ENCODE assay signal across 9 cellular contexts in the genomic region with DNA sequence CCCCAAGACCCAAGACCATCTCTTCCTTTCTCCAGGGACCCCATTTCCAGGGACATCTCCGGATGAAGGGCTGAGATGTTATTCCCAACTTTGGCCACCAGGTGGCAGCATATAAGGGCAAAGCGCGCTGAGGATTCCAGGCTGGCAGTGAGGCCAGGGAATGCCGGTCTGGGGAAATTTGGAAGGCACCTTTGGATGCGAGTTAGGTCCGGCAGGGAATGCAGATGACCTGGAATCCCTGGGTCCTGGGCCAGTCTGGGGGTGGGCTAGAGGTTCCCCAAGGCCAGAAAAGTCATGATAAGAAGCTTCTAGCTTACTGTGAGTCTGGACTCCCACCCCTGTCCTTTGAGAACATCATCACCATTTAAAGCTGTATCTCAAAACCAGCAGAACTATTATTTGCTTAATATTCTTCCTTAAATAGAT. TPM values are rescaled to one million over a fixed set of nuclear protein-coding genes. Genes with fewer than 3 reads are reported as not detected.
A peak's percentile ranks its signal among the peaks of the same experiment; 100 is the strongest.
DNase-seq lines count a peak whose midpoint lies in the region; ATAC-seq and TF ChIP-seq lines count a peak whose summit lies in the region.
"Had no signal": no experiment of that assay in that cellular context is flagged by ENCODE, and none has a peak within 500 bp of the region (broad histone marks: within the 10 kb centered on the region; RNA-seq: fewer than 3 reads in every experiment).

No MANE protein-coding gene starts in this region.

- H4K8ac ChIP-seq in neuronal stem cell (ENCODE audit: low read depth, low read length): peak overlapping the region; percentile 67

- no peak overlapping the region for H3K23ac ChIP-seq in neuronal stem cell (ENCODE audit: low read depth, low read length, poor library complexity)

- no peaks in the 10 kb centered on the region for H3K9me2 ChIP-seq in GM23338 (ENCODE audit: insufficient read depth)

- no peaks in the 10 kb centered on the region for H3K79me2 ChIP-seq in GM23338 (replicated peaks; ENCODE audit: insufficient read depth)

- H3K36me3 ChIP-seq in GM23338 (ENCODE audit: insufficient read depth): no peaks in the 10 kb centered on the region
- H3K36me3 ChIP-seq in NT2/D1 (ENCODE audit: insufficient read depth, insufficient read length, low read length): no peaks in the 10 kb centered on the region
- no peaks in the 10 kb centered on the region for H3K36me3 ChIP-seq in neuronal stem cell (replicated peaks in 1 of 2; ENCODE audit: control insufficient read depth in 2 of 2, insufficient read depth in 2 of 2, low read length in 2 of 2)
- H3K36me3 ChIP-seq in upper lobe of left lung: no peaks in the 10 kb centered on the region

- no peaks in the 10 kb centered on the region for H3K9me3 ChIP-seq in NT2/D1 (ENCODE audit: insufficient read depth, low read length)
- H3K9me3 ChIP-seq in neuronal stem cell (replicated peaks in 1 of 2; ENCODE audit: control insufficient read depth in 2 of 2, insufficient read depth in 1 of 2, low read depth in 1 of 2, low read length in 2 of 2): no peaks in the 10 kb centered on the region
- no peaks in the 10 kb centered on the region for H3K9me3 ChIP-seq in upper lobe of left lung

- H3K18ac ChIP-seq in neuronal stem cell (ENCODE audit: low read length): no peak overlapping the region

- no peaks in the 10 kb centered on the region for H3K36me3 Mint-ChIP-seq in GM23338 (ENCODE audit: low read depth)
- H3K36me3 Mint-ChIP-seq in activated T-cell treated with anti-CD3 and anti-CD28 coated beads, Interleukin-2, amount 50 U/mL, for 72 hours (ENCODE audit: insufficient read depth in 2 of 2): no peaks in the 10 kb centered on the region
- no peaks in the 10 kb centered on the region for H3K36me3 Mint-ChIP-seq in stimulated activated naive B cell treated with anti-CD40 and anti-IgM and Interleukin-4, amounts not matched to agents 10 μg/mL and 1 μg/mL and 100 μg/mL, for 72 hours

- no CpG with 5 or more reads among the region's 6 CpGs for whole genome bisulfite sequencing in neuronal stem cell (ENCODE audit: extremely low coverage in 2 of 2, insufficient read length in 2 of 2, insufficient replicate concordance in 1 of 2), 2 donors
- WGBS in upper lobe of left lung, 2 donors: 0 to 1% methylated on average over 6 of the region's 6 CpGs

- H2AFZ ChIP-seq in GM23338: no peak overlapping the region
- no peak overlapping the region for H2AFZ ChIP-seq in neuronal stem cell (ENCODE audit: low read length)

- no peak overlapping the region for H2BK5ac ChIP-seq in neuronal stem cell (ENCODE audit: low read length)

- no peak overlapping the region for H3K27ac Mint-ChIP-seq in GM23338
- H3K27ac Mint-ChIP-seq in activated T-cell treated with anti-CD3 and anti-CD28 coated beads, Interleukin-2, amount 50 U/mL, for 72 hours: no peak overlapping the region
- H3K27ac Mint-ChIP-seq in stimulated activated naive B cell treated with anti-CD40 and anti-IgM and Interleukin-4, amounts not matched to agents 10 μg/mL and 1 μg/mL and 100 μg/mL, for 72 hours: no peak overlapping the region

- no peak overlapping the region for H3K9ac ChIP-seq in NT2/D1 (ENCODE audit: insufficient read length, low read depth)
- no peak overlapping the region for H3K9ac ChIP-seq in neuronal stem cell (ENCODE audit: low read depth, low read length, poor library complexity)

- H3K4me3 Mint-ChIP-seq in GM23338: no peak overlapping the region
- no peak overlapping the region for H3K4me3 Mint-ChIP-seq in activated T-cell treated with anti-CD3 and anti-CD28 coated beads, Interleukin-2, amount 50 U/mL, for 72 hours
- no peak overlapping the region for H3K4me3 Mint-ChIP-seq in stimulated activated naive B cell treated with anti-CD40 and anti-IgM and Interleukin-4, amounts not matched to agents 10 μg/mL and 1 μg/mL and 100 μg/mL, for 72 hours

- no peak overlapping the region for H2BK15ac ChIP-seq in neuronal stem cell (ENCODE audit: low read length)

- H3K4me1 Mint-ChIP-seq in GM23338: peaks cover 7% of the 10 kb centered on the region; the same call in 2 of the 3 replicates
- H3K4me1 Mint-ChIP-seq in activated T-cell treated with anti-CD3 and anti-CD28 coated beads, Interleukin-2, amount 50 U/mL, for 72 hours (ENCODE audit: low read depth): no peaks in the 10 kb centered on the region
- peaks cover 0 to 7% of the 10 kb centered on the region in 2 donors for H3K4me1 Mint-ChIP-seq in stimulated activated naive B cell treated with anti-CD40 and anti-IgM and Interleukin-4, amounts not matched to agents 10 μg/mL and 1 μg/mL and 100 μg/mL, for 72 hours

- H3K4me1 ChIP-seq in GM23338 (ENCODE audit: insufficient read depth) (0 out of 2 replicates have a peak, but pooled peaks cover 4% of the 10 kb centered on the region), NT2/D1 (ENCODE audit: insufficient read depth, insufficient read length) (peaks cover 14% of the 10 kb centered on the region), neuronal stem cell (ENCODE audit: control insufficient read depth in 2 of 2, insufficient read depth in 1 of 2, low read depth in 1 of 2, low read length in 2 of 2) (peaks cover 6 to 19% of the 10 kb centered on the region in 2 donors), upper lobe of left lung (peaks cover 9 to 22% (median 14%) of the 10 kb centered on the region in 4 donors)

- H3K4me3 ChIP-seq in GM23338 (no peak overlapping the region), NT2/D1 (ENCODE audit: insufficient read length, low read depth) (no peak overlapping the region), fibroblast of villous mesenchyme (ENCODE audit: low read depth, low read length) (no peak overlapping the region), neuronal stem cell (ENCODE audit: low read length in 2 of 2) (no peak overlapping the region), upper lobe of left lung (no peak overlapping the region)

- H3K27ac ChIP-seq in GM23338 (ENCODE audit: low read depth) (no peak overlapping the region), neuronal stem cell (replicated peaks; ENCODE audit: low read length) (no peak overlapping the region), upper lobe of left lung (no peak overlapping the region)

- peak overlapping the region; percentile 76 for H2BK12ac ChIP-seq in neuronal stem cell (ENCODE audit: low read length)

- H4K20me1 ChIP-seq in GM23338 (replicated peaks; ENCODE audit: insufficient read depth): no peaks in the 10 kb centered on the region

- no peak overlapping the region for H2AK5ac ChIP-seq in neuronal stem cell (ENCODE audit: low read depth, low read length)

- TF ChIP-seq POLR2A in upper lobe of left lung (IDR thresholded peaks at IDR 0.05): no peak

- peak; percentile 20 for ATAC-seq in GM23338
- no peak for ATAC-seq in activated T-cell treated with anti-CD3 and anti-CD28 coated beads, Interleukin-2, amount 50 U/mL, for 72 hours (replicated peaks in 1 of 2)
- ATAC-seq in upper lobe of left lung (ENCODE audit: low FRiP score in 2 of 2): peak in 1 of 2 donors; percentile 64
- no peak for ATAC-seq in stimulated activated naive B cell treated with anti-CD40 and anti-IgM and Interleukin-4, amounts not matched to agents 10 μg/mL and 1 μg/mL and 100 μg/mL, for 72 hours (replicated peaks)

- no peak overlapping the region for H2BK120ac ChIP-seq in neuronal stem cell (ENCODE audit: low read depth, low read length)

- H3K27me3 Mint-ChIP-seq in GM23338 (ENCODE audit: insufficient read depth, low read depth, poor library complexity): peaks cover 11% of the 10 kb centered on the region
- peaks cover 16% of the 10 kb centered on the region for H3K27me3 Mint-ChIP-seq in activated T-cell treated with anti-CD3 and anti-CD28 coated beads, Interleukin-2, amount 50 U/mL, for 72 hours (ENCODE audit: low read depth)
- H3K27me3 Mint-ChIP-seq in stimulated activated naive B cell treated with anti-CD40 and anti-IgM and Interleukin-4, amounts not matched to agents 10 μg/mL and 1 μg/mL and 100 μg/mL, for 72 hours: peaks cover 32 to 42% of the 10 kb centered on the region in 2 donors

- no peak overlapping the region for H3K14ac ChIP-seq in neuronal stem cell (ENCODE audit: low read length)

- no peak overlapping the region for H3K4ac ChIP-seq in neuronal stem cell (ENCODE audit: low read length)

- TF ChIP-seq EP300 in upper lobe of left lung (IDR thresholded peaks at IDR 0.05): no peak

- H4K91ac ChIP-seq in neuronal stem cell (ENCODE audit: low read depth, low read length, poor library complexity): no peak overlapping the region

- TF ChIP-seq CTCF in GM23338 (conservative IDR thresholded peaks at IDR 0.05; ENCODE audit: low read depth in 2 of 2) (peak; percentile 87 to 91), fibroblast of villous mesenchyme (IDR thresholded peaks at IDR 0.05; ENCODE audit: insufficient read depth, low read depth, low read length) (peak; percentile 83), upper lobe of left lung (IDR thresholded peaks at IDR 0.05) (peak; percentile 82 to 90 (median 88))

- H3K9me3 Mint-ChIP-seq in GM23338: no peaks in the 10 kb centered on the region
- no peaks in the 10 kb centered on the region for H3K9me3 Mint-ChIP-seq in activated T-cell treated with anti-CD3 and anti-CD28 coated beads, Interleukin-2, amount 50 U/mL, for 72 hours
- H3K9me3 Mint-ChIP-seq in stimulated activated naive B cell treated with anti-CD40 and anti-IgM and Interleukin-4, amounts not matched to agents 10 μg/mL and 1 μg/mL and 100 μg/mL, for 72 hours: no peaks in the 10 kb centered on the region

- H3K79me1 ChIP-seq in neuronal stem cell (ENCODE audit: low read depth, low read length): peaks cover 2% of the 10 kb centered on the region

- H3K27me3 ChIP-seq in GM23338 (ENCODE audit: insufficient read depth) (peaks cover 16% of the 10 kb centered on the region), NT2/D1 (ENCODE audit: insufficient read depth, insufficient read length) (peaks cover 32% of the 10 kb centered on the region), neuronal stem cell (ENCODE audit: control insufficient read depth in 3 of 3, insufficient read depth in 3 of 3, low read depth in 1 of 3, low read length in 3 of 3) (peaks cover 0 to 69% (median 23%) of the 10 kb centered on the region in 3 experiments), upper lobe of left lung (peaks cover 0 to 11% (median 3%) of the 10 kb centered on the region in 4 donors)

- no peaks in the 10 kb centered on the region for H3F3A ChIP-seq in GM23338 (replicated peaks; ENCODE audit: low read depth)

- peak in 10 of 14 donors; percentile 6 to 56 (median 27) for DNase-seq in C1 segment of cervical spinal cord (lab: John Stamatoyannopoulos, UW)
- DNase-seq in GM23338 (ENCODE audit: low spot score): peak; percentile 88
- DNase-seq in NT2/D1 (ENCODE audit: low read depth, low spot score): peak; percentile 40
- peak; percentile 25 to 42 for DNase-seq in activated T-cell treated with anti-CD3 and anti-CD28 coated beads, Interleukin-2, amount 50 U/mL, for 72 hours
- DNase-seq in fibroblast of villous mesenchyme (ENCODE audit: low read depth): peak; percentile 40
- peak; percentile 74 for DNase-seq in neuronal stem cell (ENCODE audit: low spot score)
- DNase-seq in upper lobe of left lung: peak in 1 of 2 donors; percentile 64
- no peak for DNase-seq in stimulated activated naive B cell treated with anti-CD40 and anti-IgM and Interleukin-4, amounts not matched to agents 10 μg/mL and 1 μg/mL and 100 μg/mL, for 72 hours

- H3K4me2 ChIP-seq in GM23338 (no peak overlapping the region), neuronal stem cell (ENCODE audit: insufficient read depth, low read length, poor library complexity, severe bottlenecking) (no peak overlapping the region)

RNA-seq across cellular contexts. Expression of a gene that starts 1.6 kb away (rescaled TPM):
- total RNA-seq in GM23338 (2014; rRNA removed; shearing (Covaris generic)): 8.4 TPM in 2 replicates
- 3.7 and 4.0 TPM in 2 replicates for polyA plus RNA-seq in GM23338 (2016; fragmentation: Nextera tagmentation; extraction: Ambion mirVana)
- not detected for total RNA-seq in activated T-cell treated with anti-CD3 and anti-CD28 coated beads, Interleukin-2, amount 50 U/mL, for 72 hours
- total RNA-seq in fibroblast of villous mesenchyme (not detected in 2 replicates), upper lobe of left lung (1 to 10 TPM in 3 of 6 donors, under 1 TPM in 1, not detected in 2; 0.57 to 3.1 (median 2.0) TPM)
- 1.4 TPM for polyA plus RNA-seq in neuronal stem cell (2013, experiment 1 of 2)
- 1.6 TPM for polyA plus RNA-seq in neuronal stem cell (2013, experiment 2 of 2)
- total RNA-seq: skeletal muscle tissue had no signal

RNA-seq across cellular contexts. Expression of a gene that starts 4.8 kb away (rescaled TPM):
- not detected in 2 replicates for total RNA-seq in GM23338 (2014; rRNA removed; shearing (Covaris generic))
- polyA plus RNA-seq in GM23338 (2016; fragmentation: Nextera tagmentation; extraction: Ambion mirVana): not detected in 2 replicates
- total RNA-seq in activated T-cell treated with anti-CD3 and anti-CD28 coated beads, Interleukin-2, amount 50 U/mL, for 72 hours: not detected
- under 0.01 TPM in 1 of 2 replicates, not detected in the other for total RNA-seq in fibroblast of villous mesenchyme
- not detected for polyA plus RNA-seq in neuronal stem cell (2013, experiment 1 of 2)
- polyA plus RNA-seq in neuronal stem cell (2013, experiment 2 of 2): 0.03 TPM
- total RNA-seq in upper lobe of left lung: not detected
- total RNA-seq: skeletal muscle tissue had no signal

RNA-seq across cellular contexts. Expression of a gene that starts 36.4 kb away (rescaled TPM):
- not detected in 2 replicates for total RNA-seq in GM23338 (2014; rRNA removed; shearing (Covaris generic))
- polyA plus RNA-seq in GM23338 (2016; fragmentation: Nextera tagmentation; extraction: Ambion mirVana): not detected in 2 replicates
- not detected for total RNA-seq in activated T-cell treated with anti-CD3 and anti-CD28 coated beads, Interleukin-2, amount 50 U/mL, for 72 hours
- total RNA-seq in fibroblast of villous mesenchyme: not detected in 2 replicates
- polyA plus RNA-seq in neuronal stem cell (2013, experiment 1 of 2): 0.03 TPM
- polyA plus RNA-seq in neuronal stem cell (2013, experiment 2 of 2): not detected
- total RNA-seq in upper lobe of left lung: not detected

RNA-seq across cellular contexts. Expression of a gene that starts 46.7 kb away (rescaled TPM):
- total RNA-seq in GM23338 (2014; rRNA removed; shearing (Covaris generic)): 43.5 and 45.1 TPM in 2 replicates
- polyA plus RNA-seq in GM23338 (2016; fragmentation: Nextera tagmentation; extraction: Ambion mirVana): 5.7 and 6.5 TPM in 2 replicates
- 10 to 100 TPM; 27.8 to 32.8 TPM for total RNA-seq in activated T-cell treated with anti-CD3 and anti-CD28 coated beads, Interleukin-2, amount 50 U/mL, for 72 hours
- 17.7 TPM in 2 replicates for total RNA-seq in fibroblast of villous mesenchyme
- 9.3 TPM for polyA plus RNA-seq in neuronal stem cell (2013, experiment 1 of 2)
- polyA plus RNA-seq in neuronal stem cell (2013, experiment 2 of 2): 9.8 TPM
- total RNA-seq in upper lobe of left lung: 100 to 1,000 TPM in 1 of 6 donors, 10 to 100 TPM in 5; 35.9 to 112 (median 53.5) TPM
